ENCODE assay signal across 14 cellular contexts in genomic region chr11:60918251-60918940, GRCh38. TPM values are rescaled to one million over a fixed set of nuclear protein-coding genes. Genes with fewer than 3 reads are reported as not detected.
DNase-seq lines count a peak whose midpoint lies in the region; ATAC-seq and TF ChIP-seq lines count a peak whose summit lies in the region.
"Had no signal": no experiment of that assay in that cellular context is flagged by ENCODE, and none has a peak within 500 bp of the region (broad histone marks: within the 10 kb centered on the region; RNA-seq: fewer than 3 reads in every experiment).

No MANE protein-coding gene starts in this region.

- peaks cover 39% of the 10 kb centered on the region for H3K36me3 Mint-ChIP-seq in GM23338 (ENCODE audit: low read depth)

- H3K79me2 ChIP-seq in GM23338 (replicated peaks; ENCODE audit: insufficient read depth) (peaks cover 29% of the 10 kb centered on the region), PC-3 (ENCODE audit: low read length) (peaks cover 61% of the 10 kb centered on the region)

- H3K4me3 ChIP-seq in GM23338, result no peak overlapping the region
- H3K4me3 ChIP-seq in PC-3 (ENCODE audit: low read length), result no peak overlapping the region
- H3K4me3 ChIP-seq: HAP-1, MG63, neural progenitor cell had no signal

- TF ChIP-seq CTCF in GM23338 (conservative IDR thresholded peaks at IDR 0.05; ENCODE audit: low read depth in 2 of 2), result no peak
- no peak for TF ChIP-seq CTCF in PC-3 (conservative IDR thresholded peaks at IDR 0.05; ENCODE audit: low read depth, low read length)
- TF ChIP-seq CTCF in foreskin keratinocyte (conservative IDR thresholded peaks at IDR 0.05), result no peak

- BruUV-seq in PC-3 (replicated peaks; lab: Mats Ljungman, UMichigan), result no TSS peak

- no peak for ATAC-seq in GM23338
- no peak for ATAC-seq in PC-3
- ATAC-seq in foreskin keratinocyte, result peak; percentile 14
- ATAC-seq: activated naive CD8-positive, alpha-beta T cell treated with anti-CD3 and anti-CD28 coated beads, Interleukin-2, amount 50 U/mL, for 24 hours had no signal

- no peak overlapping the region for H3K9ac ChIP-seq in PC-3 (ENCODE audit: low read length)
- H3K9ac ChIP-seq: neural progenitor cell had no signal

- DNase-seq in GM23338 (ENCODE audit: low spot score) (no peak), PC-3 (no peak), foreskin keratinocyte (no peak), NOMO-1 (lab: John Stamatoyannopoulos, UW; ENCODE audit: unreplicated experiment in 2 of 2) (no peak), NCI-H2081 treated with DMSO at 0.1 percent for 48 hours (lab: John Stamatoyannopoulos, UW) (no peak), NCI-H2107 (lab: John Stamatoyannopoulos, UW) (no peak)
- DNase-seq: activated naive CD8-positive, alpha-beta T cell treated with anti-CD3 and anti-CD28 coated beads, Interleukin-2, amount 50 U/mL, for 24 hours; MG63; NCI-H187 treated with DMSO at 0.1 percent for 48 hours; NCI-H510A treated with DMSO at 0.1 percent for 48 hours had no signal

- no peaks in the 10 kb centered on the region for H3K9me2 ChIP-seq in GM23338 (ENCODE audit: insufficient read depth)
- H3K9me2 ChIP-seq in PC-3 (replicated peaks; ENCODE audit: low read length), result no peaks in the 10 kb centered on the region

- H3K9me3 Mint-ChIP-seq in GM23338, result no peaks in the 10 kb centered on the region; the same call in 1 of the 3 replicates
- H3K9me3 Mint-ChIP-seq: activated naive CD8-positive, alpha-beta T cell treated with anti-CD3 and anti-CD28 coated beads, Interleukin-2, amount 50 U/mL, for 24 hours; central memory CD8-positive, alpha-beta T cell; neural progenitor cell had no signal

- H3K27ac ChIP-seq in GM23338 (ENCODE audit: low read depth) (no peak overlapping the region), PC-3 (ENCODE audit: low read length) (no peak overlapping the region), foreskin keratinocyte (peak overlapping the region; percentile 89)
- H3K27ac ChIP-seq: neural progenitor cell had no signal

- H3K9me3 ChIP-seq in PC-3 (ENCODE audit: low read length), result no peaks in the 10 kb centered on the region
- H3K9me3 ChIP-seq: HAP-1, MG63 had no signal

- H3K4me1 Mint-ChIP-seq in GM23338, result peaks cover 31% of the 10 kb centered on the region

- H3F3A ChIP-seq in GM23338 (replicated peaks; ENCODE audit: low read depth) (0 out of 2 replicates have a peak, but pooled peaks cover 6% of the 10 kb centered on the region), PC-3 (ENCODE audit: low read length, unreplicated experiment) (peaks cover 7% of the 10 kb centered on the region)

- no peak overlapping the region for H2AFZ ChIP-seq in GM23338
- no peak overlapping the region for H2AFZ ChIP-seq in PC-3 (ENCODE audit: low read length)
- H2AFZ ChIP-seq: neural progenitor cell had no signal

- peaks cover 14% of the 10 kb centered on the region for H3K27me3 Mint-ChIP-seq in GM23338 (ENCODE audit: insufficient read depth, low read depth, poor library complexity)

- peaks cover 23% of the 10 kb centered on the region for H3K4me1 ChIP-seq in GM23338 (ENCODE audit: insufficient read depth)
- H3K4me1 ChIP-seq in PC-3 (ENCODE audit: insufficient read depth, low read length), result peaks cover 32% of the 10 kb centered on the region
- peaks cover 43% of the 10 kb centered on the region for H3K4me1 ChIP-seq in foreskin keratinocyte

- H3K4me3 Mint-ChIP-seq in GM23338, result no peak overlapping the region
- H3K4me3 Mint-ChIP-seq: activated naive CD8-positive, alpha-beta T cell treated with anti-CD3 and anti-CD28 coated beads, Interleukin-2, amount 50 U/mL, for 24 hours; central memory CD8-positive, alpha-beta T cell; neural progenitor cell had no signal

- POLR2A ChIA-PET in PC-3 (lab: Charles Lee; ENCODE audit: unreplicated experiment), result no interaction called here

- intact Hi-C loops in PC-3 (cut with micrococcal nuclease), result loop anchor here (5.0 kb wide), 1 partner anchor 269 kb away; no protein-coding TSS in a partner anchor

- CTCF ChIA-PET in PC-3 (lab: Charles Lee), result interaction anchor here (0.9 kb wide), 1 partner anchor 19 kb away, joined by 4 read pairs; no protein-coding TSS in a partner anchor

- H3K27me3 ChIP-seq in GM23338 (ENCODE audit: insufficient read depth) (no peaks in the 10 kb centered on the region), PC-3 (ENCODE audit: low read length) (no peaks in the 10 kb centered on the region), foreskin keratinocyte (no peaks in the 10 kb centered on the region)
- H3K27me3 ChIP-seq: MG63, neural progenitor cell had no signal

- H3K36me3 ChIP-seq in GM23338 (ENCODE audit: insufficient read depth) (no peaks in the 10 kb centered on the region), PC-3 (ENCODE audit: low read depth, low read length) (peaks cover 27% of the 10 kb centered on the region; the same call in 1 of the 2 replicates)
- H3K36me3 ChIP-seq: neural progenitor cell had no signal

- no peak overlapping the region for H3K27ac Mint-ChIP-seq in GM23338
- H3K27ac Mint-ChIP-seq: activated naive CD8-positive, alpha-beta T cell treated with anti-CD3 and anti-CD28 coated beads, Interleukin-2, amount 50 U/mL, for 24 hours; neural progenitor cell had no signal

- peaks cover 7% of the 10 kb centered on the region; the same call in 1 of the 2 replicates for H4K20me1 ChIP-seq in GM23338 (replicated peaks; ENCODE audit: insufficient read depth)
- H4K20me1 ChIP-seq in PC-3 (ENCODE audit: low read length), result peaks cover 7% of the 10 kb centered on the region

- H3K4me2 ChIP-seq in GM23338 (peak overlapping the region; percentile 38; the same call in 1 of the 2 replicates), PC-3 (ENCODE audit: low read length) (peak overlapping the region; percentile 10; the same call in 1 of the 2 replicates)
- H3K4me2 ChIP-seq: neural progenitor cell had no signal

RNA-seq across cellular contexts. Expression of gene TMEM109, which starts 4.4 kb away (rescaled TPM):
- total RNA-seq in GM23338 (2014; rRNA removed; shearing (Covaris generic)), result 12.1 and 17.7 TPM in 2 replicates
- 17.4 TPM in 2 replicates for polyA plus RNA-seq in GM23338 (2016; fragmentation: Nextera tagmentation; extraction: Ambion mirVana)
- total RNA-seq in PC-3 (2014; rRNA removed), result 165 and 202 TPM in 2 replicates
- total RNA-seq in foreskin keratinocyte, result 61.9 and 67.3 TPM in 2 replicates
- 71.2 and 75.8 TPM in 2 replicates for polyA plus RNA-seq in foreskin keratinocyte

RNA-seq across cellular contexts. Expression of gene TMEM132A, which starts 5.9 kb away (rescaled TPM):
- 51.9 and 96.6 TPM in 2 replicates for total RNA-seq in GM23338 (2014; rRNA removed; shearing (Covaris generic))
- polyA plus RNA-seq in GM23338 (2016; fragmentation: Nextera tagmentation; extraction: Ambion mirVana) (36.2 and 38.5 TPM in 2 replicates), foreskin keratinocyte (73.2 and 93.9 TPM in 2 replicates)
- total RNA-seq in PC-3 (2014; rRNA removed) (84.2 and 88.1 TPM in 2 replicates), foreskin keratinocyte (79.5 and 103 TPM in 2 replicates)

RNA-seq across cellular contexts. Expression of gene PRPF19, which starts 12.0 kb away (rescaled TPM):
- total RNA-seq in GM23338 (2014; rRNA removed; shearing (Covaris generic)), result 134 and 161 TPM in 2 replicates
- polyA plus RNA-seq in GM23338 (2016; fragmentation: Nextera tagmentation; extraction: Ambion mirVana) (153 and 186 TPM in 2 replicates), foreskin keratinocyte (133 and 152 TPM in 2 replicates)
- total RNA-seq in PC-3 (2014; rRNA removed) (165 and 177 TPM in 2 replicates), foreskin keratinocyte (70.3 and 88.3 TPM in 2 replicates)

RNA-seq across cellular contexts. Expression of gene SLC15A3, which starts 33.6 kb away (rescaled TPM):
- 15.8 and 18.9 TPM in 2 replicates for total RNA-seq in GM23338 (2014; rRNA removed; shearing (Covaris generic))
- polyA plus RNA-seq in GM23338 (2016; fragmentation: Nextera tagmentation; extraction: Ambion mirVana), result 14.2 and 16.7 TPM in 2 replicates
- total RNA-seq in PC-3 (2014; rRNA removed), result not detected in 2 replicates
- 2.6 and 7.5 TPM in 2 replicates for total RNA-seq in foreskin keratinocyte
- polyA plus RNA-seq in foreskin keratinocyte, result 2.4 and 10.3 TPM in 2 replicates

RNA-seq across cellular contexts. Expression of gene ZP1, which starts 51.1 kb away (rescaled TPM):
- total RNA-seq in GM23338 (2014; rRNA removed; shearing (Covaris generic)), result not detected in 2 replicates
- polyA plus RNA-seq in GM23338 (2016; fragmentation: Nextera tagmentation; extraction: Ambion mirVana), result not detected in 2 replicates
- total RNA-seq in PC-3 (2014; rRNA removed), result not detected in 2 replicates
- not detected in 2 replicates for total RNA-seq in foreskin keratinocyte
- polyA plus RNA-seq in foreskin keratinocyte, result not detected in 2 replicates
- total RNA-seq: renal cortical epithelial cell had no signal
